Comparison of ENCODE assay signal across 1 cellular context in the genomic region with DNA sequence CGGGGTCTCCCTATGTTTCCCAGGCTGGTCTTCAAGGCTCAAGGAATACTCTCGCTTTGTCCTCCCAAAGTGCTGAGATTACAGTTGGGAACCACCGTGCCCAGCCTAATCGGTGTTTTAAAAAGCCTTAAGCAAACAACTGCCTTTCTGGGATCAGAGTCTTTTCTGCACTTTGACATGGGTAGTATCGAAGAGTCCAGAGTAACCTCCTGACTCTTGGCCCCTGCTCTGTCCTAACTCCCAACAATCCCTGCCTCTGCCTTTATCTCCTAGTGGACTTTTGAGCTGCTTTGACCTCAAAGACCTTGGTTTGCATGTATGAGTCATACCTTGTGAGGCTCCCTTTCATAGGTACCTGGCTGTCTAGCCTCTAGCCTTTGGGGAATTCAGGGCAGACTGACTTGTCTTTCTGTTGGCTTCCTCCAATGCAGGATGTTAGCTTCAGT.
A peak's percentile ranks its signal among the peaks of the same experiment; 100 is the strongest.
TF ChIP-seq lines count a peak whose summit lies in the region.

No MANE protein-coding gene starts in this region.

TF ChIP-seq in HepG2, 621 proteins besides CTCF, POLR2A, EP300 and RAD21 (continued from another document and continues in another):
- TF ChIP-seq SCMH1 (CRISPR knock-in tag; IDR thresholded peaks at IDR 0.05; ENCODE audit: borderline replicate concordance) (no peak), ZBTB8A (CRISPR knock-in tag; IDR thresholded peaks at IDR 0.05; ENCODE audit: borderline replicate concordance, low read depth) (no peak), KLF9 (CRISPR knock-in tag; IDR thresholded peaks at IDR 0.05; ENCODE audit: low read depth) (no peak), ZNF710 (CRISPR knock-in tag; IDR thresholded peaks at IDR 0.05; ENCODE audit: borderline replicate concordance) (peak; percentile 70; the same call in 1 of the 2 replicates), CBFB (CRISPR knock-in tag; IDR thresholded peaks at IDR 0.05) (peak; percentile 93), ZNF230 (CRISPR knock-in tag; IDR thresholded peaks at IDR 0.05) (no peak), ZNF296 (CRISPR knock-in tag; conservative IDR thresholded peaks at IDR 0.05) (no peak), CC2D1A (CRISPR knock-in tag; IDR thresholded peaks at IDR 0.05) (no peak), ZNF878 (CRISPR knock-in tag; IDR thresholded peaks at IDR 0.05) (peak; percentile 90; the same call in 1 of the 2 replicates), ZNF337 (CRISPR knock-in tag; IDR thresholded peaks at IDR 0.05; ENCODE audit: borderline replicate concordance, low read depth) (no peak), SRSF1 (optimal IDR thresholded peaks at IDR 0.05; ENCODE audit: low read depth, low read length) (no peak), SSRP1 (CRISPR knock-in tag; IDR thresholded peaks at IDR 0.05) (0 out of 2 replicates have a peak, but pooled peaks have one; percentile 58), MAFG (CRISPR knock-in tag; IDR thresholded peaks at IDR 0.05) (no peak), MTF2 (CRISPR knock-in tag; IDR thresholded peaks at IDR 0.05; ENCODE audit: borderline replicate concordance) (no peak), ZNF143 (CRISPR knock-in tag; IDR thresholded peaks at IDR 0.05) (peak; percentile 76), ZNF772 (CRISPR knock-in tag; IDR thresholded peaks at IDR 0.05) (peak; percentile 80), SATB2 (CRISPR knock-in tag; IDR thresholded peaks at IDR 0.05) (no peak), ZNF7 (CRISPR knock-in tag; IDR thresholded peaks at IDR 0.05) (no peak), ZNF547 (CRISPR knock-in tag; IDR thresholded peaks at IDR 0.05) (no peak), PHF8 (CRISPR knock-in tag; IDR thresholded peaks at IDR 0.05) (peak; percentile 16; the same call in 1 of the 2 replicates), ZFP36L1 (CRISPR knock-in tag; IDR thresholded peaks at IDR 0.05) (no peak), ZNF615 (CRISPR knock-in tag; IDR thresholded peaks at IDR 0.05; ENCODE audit: borderline replicate concordance) (no peak), ZNF883 (CRISPR knock-in tag; IDR thresholded peaks at IDR 0.05; ENCODE audit: not compliant biosample characterization) (no peak), IRF9 (CRISPR knock-in tag; IDR thresholded peaks at IDR 0.05; ENCODE audit: borderline replicate concordance) (peak; percentile 54; the same call in 1 of the 2 replicates), MEIS2 (CRISPR knock-in tag; IDR thresholded peaks at IDR 0.05) (no peak; the same call in 1 of the 2 replicates), ZNF136 (CRISPR knock-in tag; IDR thresholded peaks at IDR 0.05; ENCODE audit: low read depth) (peak; percentile 82; the same call in 1 of the 2 replicates), HOXA7 (CRISPR knock-in tag; IDR thresholded peaks at IDR 0.05) (no peak), ZBTB43 (CRISPR knock-in tag; conservative IDR thresholded peaks at IDR 0.05) (peak; percentile 37; the same call in 1 of the 2 replicates), KLF12 (CRISPR knock-in tag; IDR thresholded peaks at IDR 0.05; ENCODE audit: borderline replicate concordance) (no peak), BRD4 (CRISPR knock-in tag; IDR thresholded peaks at IDR 0.05) (no peak), ARNT (IDR thresholded peaks at IDR 0.05) (no peak), ZNF484 (CRISPR knock-in tag; IDR thresholded peaks at IDR 0.05; ENCODE audit: borderline replicate concordance, low read depth) (no peak), CREB1 (IDR thresholded peaks at IDR 0.05) (peak; percentile 67), CREB1 (CRISPR knock-in tag; IDR thresholded peaks at IDR 0.05) (peak; percentile 58)
- TF ChIP-seq, protein P1, sequence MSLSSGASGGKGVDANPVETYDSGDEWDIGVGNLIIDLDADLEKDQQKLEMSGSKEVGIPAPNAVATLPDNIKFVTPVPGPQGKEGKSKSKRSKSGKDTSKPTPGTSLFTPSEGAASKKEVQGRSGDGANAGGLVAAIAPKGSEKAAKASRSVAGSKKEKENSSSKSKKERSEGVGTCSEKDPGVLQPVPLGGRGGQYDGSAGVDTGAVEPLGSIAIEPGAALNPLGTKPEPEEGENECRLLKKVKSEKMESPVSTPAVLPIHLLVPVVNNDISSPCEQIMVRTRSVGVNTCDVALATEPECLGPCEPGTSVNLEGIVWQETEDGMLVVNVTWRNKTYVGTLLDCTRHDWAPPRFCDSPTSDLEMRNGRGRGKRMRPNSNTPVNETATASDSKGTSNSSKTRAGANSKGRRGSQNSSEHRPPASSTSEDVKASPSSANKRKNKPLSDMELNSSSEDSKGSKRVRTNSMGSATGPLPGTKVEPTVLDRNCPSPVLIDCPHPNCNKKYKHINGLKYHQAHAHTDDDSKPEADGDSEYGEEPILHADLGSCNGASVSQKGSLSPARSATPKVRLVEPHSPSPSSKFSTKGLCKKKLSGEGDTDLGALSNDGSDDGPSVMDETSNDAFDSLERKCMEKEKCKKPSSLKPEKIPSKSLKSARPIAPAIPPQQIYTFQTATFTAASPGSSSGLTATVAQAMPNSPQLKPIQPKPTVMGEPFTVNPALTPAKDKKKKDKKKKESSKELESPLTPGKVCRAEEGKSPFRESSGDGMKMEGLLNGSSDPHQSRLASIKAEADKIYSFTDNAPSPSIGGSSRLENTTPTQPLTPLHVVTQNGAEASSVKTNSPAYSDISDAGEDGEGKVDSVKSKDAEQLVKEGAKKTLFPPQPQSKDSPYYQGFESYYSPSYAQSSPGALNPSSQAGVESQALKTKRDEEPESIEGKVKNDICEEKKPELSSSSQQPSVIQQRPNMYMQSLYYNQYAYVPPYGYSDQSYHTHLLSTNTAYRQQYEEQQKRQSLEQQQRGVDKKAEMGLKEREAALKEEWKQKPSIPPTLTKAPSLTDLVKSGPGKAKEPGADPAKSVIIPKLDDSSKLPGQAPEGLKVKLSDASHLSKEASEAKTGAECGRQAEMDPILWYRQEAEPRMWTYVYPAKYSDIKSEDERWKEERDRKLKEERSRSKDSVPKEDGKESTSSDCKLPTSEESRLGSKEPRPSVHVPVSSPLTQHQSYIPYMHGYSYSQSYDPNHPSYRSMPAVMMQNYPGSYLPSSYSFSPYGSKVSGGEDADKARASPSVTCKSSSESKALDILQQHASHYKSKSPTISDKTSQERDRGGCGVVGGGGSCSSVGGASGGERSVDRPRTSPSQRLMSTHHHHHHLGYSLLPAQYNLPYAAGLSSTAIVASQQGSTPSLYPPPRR (CRISPR knock-in tag; IDR thresholded peaks at IDR 0.05; ENCODE audit: borderline replicate concordance): peak; percentile 88
- TF ChIP-seq, protein P2, sequence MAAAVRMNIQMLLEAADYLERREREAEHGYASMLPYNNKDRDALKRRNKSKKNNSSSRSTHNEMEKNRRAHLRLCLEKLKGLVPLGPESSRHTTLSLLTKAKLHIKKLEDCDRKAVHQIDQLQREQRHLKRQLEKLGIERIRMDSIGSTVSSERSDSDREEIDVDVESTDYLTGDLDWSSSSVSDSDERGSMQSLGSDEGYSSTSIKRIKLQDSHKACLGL (CRISPR knock-in tag; IDR thresholded peaks at IDR 0.05): no peak
- TF ChIP-seq, protein P3, sequence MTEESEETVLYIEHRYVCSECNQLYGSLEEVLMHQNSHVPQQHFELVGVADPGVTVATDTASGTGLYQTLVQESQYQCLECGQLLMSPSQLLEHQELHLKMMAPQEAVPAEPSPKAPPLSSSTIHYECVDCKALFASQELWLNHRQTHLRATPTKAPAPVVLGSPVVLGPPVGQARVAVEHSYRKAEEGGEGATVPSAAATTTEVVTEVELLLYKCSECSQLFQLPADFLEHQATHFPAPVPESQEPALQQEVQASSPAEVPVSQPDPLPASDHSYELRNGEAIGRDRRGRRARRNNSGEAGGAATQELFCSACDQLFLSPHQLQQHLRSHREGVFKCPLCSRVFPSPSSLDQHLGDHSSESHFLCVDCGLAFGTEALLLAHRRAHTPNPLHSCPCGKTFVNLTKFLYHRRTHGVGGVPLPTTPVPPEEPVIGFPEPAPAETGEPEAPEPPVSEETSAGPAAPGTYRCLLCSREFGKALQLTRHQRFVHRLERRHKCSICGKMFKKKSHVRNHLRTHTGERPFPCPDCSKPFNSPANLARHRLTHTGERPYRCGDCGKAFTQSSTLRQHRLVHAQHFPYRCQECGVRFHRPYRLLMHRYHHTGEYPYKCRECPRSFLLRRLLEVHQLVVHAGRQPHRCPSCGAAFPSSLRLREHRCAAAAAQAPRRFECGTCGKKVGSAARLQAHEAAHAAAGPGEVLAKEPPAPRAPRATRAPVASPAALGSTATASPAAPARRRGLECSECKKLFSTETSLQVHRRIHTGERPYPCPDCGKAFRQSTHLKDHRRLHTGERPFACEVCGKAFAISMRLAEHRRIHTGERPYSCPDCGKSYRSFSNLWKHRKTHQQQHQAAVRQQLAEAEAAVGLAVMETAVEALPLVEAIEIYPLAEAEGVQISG (CRISPR knock-in tag; IDR thresholded peaks at IDR 0.05): peak; percentile 77
- TF ChIP-seq, protein P4, sequence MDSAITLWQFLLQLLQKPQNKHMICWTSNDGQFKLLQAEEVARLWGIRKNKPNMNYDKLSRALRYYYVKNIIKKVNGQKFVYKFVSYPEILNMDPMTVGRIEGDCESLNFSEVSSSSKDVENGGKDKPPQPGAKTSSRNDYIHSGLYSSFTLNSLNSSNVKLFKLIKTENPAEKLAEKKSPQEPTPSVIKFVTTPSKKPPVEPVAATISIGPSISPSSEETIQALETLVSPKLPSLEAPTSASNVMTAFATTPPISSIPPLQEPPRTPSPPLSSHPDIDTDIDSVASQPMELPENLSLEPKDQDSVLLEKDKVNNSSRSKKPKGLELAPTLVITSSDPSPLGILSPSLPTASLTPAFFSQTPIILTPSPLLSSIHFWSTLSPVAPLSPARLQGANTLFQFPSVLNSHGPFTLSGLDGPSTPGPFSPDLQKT (CRISPR knock-in tag; IDR thresholded peaks at IDR 0.05; ENCODE audit: borderline replicate concordance): no peak
